14 cellular contexts compared by ENCODE assay signal in genomic region chr9:14779566-14780022, GRCh38. TPM values are rescaled to one million over a fixed set of nuclear protein-coding genes. Genes with fewer than 3 reads are reported as not detected.
DNase-seq lines count a peak whose midpoint lies in the region; ATAC-seq, FAIRE-seq and TF ChIP-seq lines count a peak whose summit lies in the region.
"Had no signal": no experiment of that assay in that cellular context is flagged by ENCODE, and none has a peak within 500 bp of the region (broad histone marks: within the 10 kb centered on the region; RNA-seq: fewer than 3 reads in every experiment).

No MANE protein-coding gene starts in this region.

- no peaks in the 10 kb centered on the region for H3K27me3 ChIP-seq in parathyroid adenoma (ENCODE audit: control insufficient read depth, insufficient read depth, low read length)
- no peaks in the 10 kb centered on the region for H3K27me3 ChIP-seq in CD8-positive, alpha-beta T cell (ENCODE audit: insufficient read depth, low read length)

- TF ChIP-seq CTCF in parathyroid adenoma (IDR thresholded peaks at IDR 0.05) = no peak
- no peak for TF ChIP-seq CTCF in CD8-positive, alpha-beta T cell (IDR thresholded peaks at IDR 0.05)

- no peak overlapping the region for H3K4me3 Mint-ChIP-seq in CD8-positive, alpha-beta T cell
- H3K4me3 Mint-ChIP-seq: stimulated activated naive CD8-positive, alpha-beta T cell treated with anti-CD3 and anti-CD28 coated beads, Interleukin-15, amount 100 ng/mL, for 72 hours had no signal

- no peak overlapping the region for H3K4me3 ChIP-seq in parathyroid adenoma (ENCODE audit: low read depth, low read length)
- no peak overlapping the region for H3K4me3 ChIP-seq in CD8-positive, alpha-beta T cell (ENCODE audit: low read depth, low read length)

- H2AFZ ChIP-seq in parathyroid adenoma = peak overlapping the region; percentile 56

- POLR2A ChIA-PET in CD8-positive, alpha-beta T cell (lab: Charles Lee) = no interaction called here

- H3K27me3 Mint-ChIP-seq in CD8-positive, alpha-beta T cell (ENCODE audit: low read depth) = peaks cover 9% of the 10 kb centered on the region

- no peak overlapping the region for H3K4me2 ChIP-seq in parathyroid adenoma (ENCODE audit: low read length)

- H3K4me1 ChIP-seq in parathyroid adenoma = peaks cover 2% of the 10 kb centered on the region
- no peaks in the 10 kb centered on the region for H3K4me1 ChIP-seq in CD8-positive, alpha-beta T cell (ENCODE audit: insufficient read depth, low read length)

- H3K27ac ChIP-seq in cingulate gyrus (ENCODE audit: low read depth, low read length) (peak overlapping the region; percentile 55), parathyroid adenoma (no peak overlapping the region)
- no peak overlapping the region for H3K27ac ChIP-seq in CD8-positive, alpha-beta T cell (ENCODE audit: low read depth, low read length)

- no peaks in the 10 kb centered on the region for H3K36me3 Mint-ChIP-seq in CD8-positive, alpha-beta T cell

- H3K4me1 Mint-ChIP-seq in CD8-positive, alpha-beta T cell (ENCODE audit: low read depth) = no peaks in the 10 kb centered on the region
- H3K4me1 Mint-ChIP-seq: stimulated activated naive CD8-positive, alpha-beta T cell treated with anti-CD3 and anti-CD28 coated beads, Interleukin-15, amount 100 ng/mL, for 72 hours had no signal

- H3K9me3 Mint-ChIP-seq in CD8-positive, alpha-beta T cell = no peaks in the 10 kb centered on the region
- H3K9me3 Mint-ChIP-seq: stimulated activated naive CD8-positive, alpha-beta T cell treated with anti-CD3 and anti-CD28 coated beads, Interleukin-15, amount 100 ng/mL, for 72 hours had no signal

- no peaks in the 10 kb centered on the region for H3K79me2 ChIP-seq in parathyroid adenoma

- H3K27ac Mint-ChIP-seq in CD8-positive, alpha-beta T cell = no peak overlapping the region

- no peaks in the 10 kb centered on the region for H3K36me3 ChIP-seq in parathyroid adenoma (ENCODE audit: control insufficient read depth, insufficient read depth, low read length)
- H3K36me3 ChIP-seq in CD8-positive, alpha-beta T cell (ENCODE audit: insufficient read depth, low read length) = no peaks in the 10 kb centered on the region

- DNase-seq in DMS 273 treated with DMSO at 0.1 percent for 48 hours (lab: John Stamatoyannopoulos, UW) (peak; percentile 77), NCI-H1694 treated with DMSO at 0.1 percent for 48 hours (lab: John Stamatoyannopoulos, UW) (peak; percentile 66), HTR-8/SVneo (ENCODE audit: insufficient read length, low spot score) (no peak), ureter (ENCODE audit: low spot score) (no peak)
- DNase-seq in CD8-positive, alpha-beta T cell = no peak
- DNase-seq: activated CD8-positive, alpha-beta memory T cell treated with anti-CD3 and anti-CD28 coated beads, Interleukin-2, amount 50 U/mL, for 48 hours; DMS153; NCI-H2029; Right ventricle myocardium superior; stimulated activated naive CD8-positive, alpha-beta T cell treated with anti-CD3 and anti-CD28 coated beads, Interleukin-15, amount 100 ng/mL, for 72 hours had no signal

- CTCF ChIA-PET in CD8-positive, alpha-beta T cell (lab: Charles Lee) = interaction anchor here (2.1 kb wide), 1 partner anchor 11 kb away, joined by 8 read pairs; no protein-coding TSS in a partner anchor

- no peaks in the 10 kb centered on the region for H3K9me3 ChIP-seq in parathyroid adenoma (ENCODE audit: control insufficient read depth, low read length)
- no peaks in the 10 kb centered on the region for H3K9me3 ChIP-seq in CD8-positive, alpha-beta T cell (ENCODE audit: low read length)

- no peak for FAIRE-seq in HTR-8/SVneo (lab: Jason Lieb, UNC)

- no peak overlapping the region for H3K9ac ChIP-seq in parathyroid adenoma

- intact Hi-C loops in CD8-positive, alpha-beta T cell (cut with DNase I, micrococcal nuclease) = no loop called here

- no peak for ATAC-seq in HG02981 (IDR thresholded peaks at IDR 0.05; ENCODE audit: unreplicated experiment)
- no peak for ATAC-seq in CD8-positive, alpha-beta T cell
- ATAC-seq: stimulated activated naive CD8-positive, alpha-beta T cell treated with anti-CD3 and anti-CD28 coated beads, Interleukin-15, amount 100 ng/mL, for 72 hours had no signal

RNA-seq across cellular contexts. Expression of gene CER1, which starts 57.1 kb away (rescaled TPM):
- not detected for total RNA-seq in CD8-positive, alpha-beta T cell
- total RNA-seq in ureter = not detected
- total RNA-seq: fibroblast of lung, Right ventricle myocardium superior had no signal

Comparison
In these comparisons a context has a peak if more than half of its experiments do, and no peak if none do; other contexts are left out.
1. DNase-seq: peak in DMS 273 treated with DMSO at 0.1 percent for 48 hours (single experiment) and NCI-H1694 treated with DMSO at 0.1 percent for 48 hours (single experiment); none in HTR-8/SVneo (single experiment), CD8-positive, alpha-beta T cell (0 of 7) and ureter (single experiment).